ENCODE assay signal across 9 cellular contexts in the genomic region with DNA sequence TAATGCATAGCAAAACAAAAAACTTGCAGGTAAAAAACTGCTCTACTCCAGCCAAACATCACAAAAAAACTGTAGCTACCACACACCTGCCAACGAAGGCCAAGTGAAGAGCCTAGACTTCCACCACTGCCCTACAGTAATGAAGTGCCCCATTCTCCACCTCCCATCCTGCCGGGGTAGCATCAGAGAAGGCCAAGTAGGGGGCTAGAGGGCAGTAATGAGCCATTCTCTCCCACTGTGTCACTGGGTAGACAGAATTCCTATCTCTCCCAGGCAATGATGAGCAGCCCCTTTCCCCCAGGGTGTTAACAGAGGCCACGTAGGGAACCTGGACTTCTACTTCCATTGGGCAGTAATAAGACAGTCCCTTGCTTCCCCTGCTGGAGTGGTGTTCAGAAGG. TPM values are rescaled to one million over a fixed set of nuclear protein-coding genes. Genes with fewer than 3 reads are reported as not detected.
DNase-seq lines count a peak whose midpoint lies in the region; ATAC-seq and TF ChIP-seq lines count a peak whose summit lies in the region.
"Had no signal": no experiment of that assay in that cellular context is flagged by ENCODE, and none has a peak within 500 bp of the region (broad histone marks: within the 10 kb centered on the region; RNA-seq: fewer than 3 reads in every experiment).

No MANE protein-coding gene starts in this region.

- H3K27me3 ChIP-seq in HAP-1 (ENCODE audit: low read depth) = no peaks in the 10 kb centered on the region
- H3K27me3 ChIP-seq in RWPE2 (ENCODE audit: insufficient read depth, poor library complexity, severe bottlenecking) = no peaks in the 10 kb centered on the region
- H3K27me3 ChIP-seq: BLaER1 treated with 17β-estradiol and CSF1 and Interleukin-3, amounts not matched to agents 10 nM and 100 nM had no signal

- H3K27ac Mint-ChIP-seq in progenitor cell of endocrine pancreas = peak overlapping the region; percentile 29

- H3K9me3 ChIP-seq in HAP-1 (peaks cover 8% of the 10 kb centered on the region), RWPE2 (ENCODE audit: severe bottlenecking) (peaks cover 8% of the 10 kb centered on the region)

- TF ChIP-seq CTCF in RWPE2 (IDR thresholded peaks at IDR 0.05; ENCODE audit: poor library complexity, severe bottlenecking) (peak; percentile 68), progenitor cell of endocrine pancreas (IDR thresholded peaks at IDR 0.05; ENCODE audit: unreplicated experiment) (peak; percentile 35)

- in situ Hi-C loops in HAP-1 (cut with MboI; ENCODE audit: low sequenced_read_pairs) = no loop called here

- H3K4me1 ChIP-seq in HAP-1 (no peaks in the 10 kb centered on the region), RWPE2 (ENCODE audit: insufficient read depth, poor library complexity, severe bottlenecking) (no peaks in the 10 kb centered on the region)

- H3K27ac ChIP-seq in RWPE2 (ENCODE audit: poor library complexity, severe bottlenecking) = no peak overlapping the region
- H3K27ac ChIP-seq: BLaER1 treated with 17β-estradiol and CSF1 and Interleukin-3, amounts not matched to agents 10 nM and 100 nM had no signal

- DNase-seq in NCI-H2029 (lab: John Stamatoyannopoulos, UW) (peak; percentile 12), NCI-H2029 treated with DMSO at 0.1 percent for 48 hours (lab: John Stamatoyannopoulos, UW) (no peak), HAP-1 (ENCODE audit: low spot score in 2 of 2) (peak; percentile 44 to 71), RWPE2 (ENCODE audit: low spot score) (no peak), fibroblast of peridontal ligament (ENCODE audit: extremely low read depth) (peak; percentile 22), progenitor cell of endocrine pancreas (ENCODE audit: low spot score, unreplicated experiment) (no peak)

- peaks cover 32% of the 10 kb centered on the region for H3K36me3 Mint-ChIP-seq in progenitor cell of endocrine pancreas (ENCODE audit: insufficient read depth)

- H3K36me3 ChIP-seq in HAP-1 (replicated peaks) (peaks cover 21% of the 10 kb centered on the region), RWPE2 (ENCODE audit: low read depth) (peaks cover 62% of the 10 kb centered on the region)

- no peaks in the 10 kb centered on the region for H3K27me3 Mint-ChIP-seq in progenitor cell of endocrine pancreas

- H3K4me3 ChIP-seq in HAP-1 (no peak overlapping the region), RWPE2 (ENCODE audit: severe bottlenecking) (no peak overlapping the region)
- H3K4me3 ChIP-seq: BLaER1 treated with 17β-estradiol and CSF1 and Interleukin-3, amounts not matched to agents 10 nM and 100 nM had no signal

- no peaks in the 10 kb centered on the region for H3K4me1 Mint-ChIP-seq in progenitor cell of endocrine pancreas (ENCODE audit: low read depth)

- peaks cover 18% of the 10 kb centered on the region for H3K9me3 Mint-ChIP-seq in progenitor cell of endocrine pancreas (ENCODE audit: low read depth)

- ATAC-seq in RWPE2 (ENCODE audit: low read depth) (peak; percentile 91), GM18861 (IDR thresholded peaks at IDR 0.05; ENCODE audit: unreplicated experiment) (no peak), HG02763 (IDR thresholded peaks at IDR 0.05; ENCODE audit: unreplicated experiment) (no peak)

- no peak overlapping the region for H3K4me3 Mint-ChIP-seq in progenitor cell of endocrine pancreas (ENCODE audit: low read depth)

RNA-seq across cellular contexts. Expression of gene SEC22C, which starts 9.5 kb away (rescaled TPM):
- 36.9 and 40.2 TPM in 2 replicates for total RNA-seq in progenitor cell of endocrine pancreas

RNA-seq across cellular contexts. Expression of gene SS18L2, which starts 18.4 kb away (rescaled TPM):
- 39.5 and 43.9 TPM in 2 replicates for total RNA-seq in progenitor cell of endocrine pancreas

RNA-seq across cellular contexts. Expression of gene NKTR, which starts 28.2 kb away (rescaled TPM):
- total RNA-seq in progenitor cell of endocrine pancreas = 142 and 155 TPM in 2 replicates

Comparison
In these comparisons a context has a peak if more than half of its experiments do, and no peak if none do; other contexts are left out.
1. DNase-seq: peak in NCI-H2029 (single experiment), HAP-1 (2 of 2) and fibroblast of peridontal ligament (single experiment); none in NCI-H2029 treated with DMSO at 0.1 percent for 48 hours (single experiment), RWPE2 (single experiment) and progenitor cell of endocrine pancreas (single experiment).